Comparison of ENCODE assay signal across 1 cellular context in genomic region chr1:173868266-173869107, GRCh38.
TF ChIP-seq lines count a peak whose summit lies in the region.

A gene with protein sequence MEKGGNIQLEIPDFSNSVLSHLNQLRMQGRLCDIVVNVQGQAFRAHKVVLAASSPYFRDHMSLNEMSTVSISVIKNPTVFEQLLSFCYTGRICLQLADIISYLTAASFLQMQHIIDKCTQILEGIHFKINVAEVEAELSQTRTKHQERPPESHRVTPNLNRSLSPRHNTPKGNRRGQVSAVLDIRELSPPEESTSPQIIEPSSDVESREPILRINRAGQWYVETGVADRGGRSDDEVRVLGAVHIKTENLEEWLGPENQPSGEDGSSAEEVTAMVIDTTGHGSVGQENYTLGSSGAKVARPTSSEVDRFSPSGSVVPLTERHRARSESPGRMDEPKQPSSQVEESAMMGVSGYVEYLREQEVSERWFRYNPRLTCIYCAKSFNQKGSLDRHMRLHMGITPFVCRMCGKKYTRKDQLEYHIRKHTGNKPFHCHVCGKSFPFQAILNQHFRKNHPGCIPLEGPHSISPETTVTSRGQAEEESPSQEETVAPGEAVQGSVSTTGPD (plus strand): TSS chr1:173868380. CDS start chr1:173870226, 1,846 bp downstream.

TF ChIP-seq in K562, 482 proteins besides CTCF, POLR2A, EP300 and RAD21 (continued from another document and continues in another):
- TF ChIP-seq CBX3 (IDR thresholded peaks at IDR 0.05; ENCODE audit: borderline replicate concordance in 1 of 2, low read length in 2 of 2) = no peak; a peak in 1 of 3 replicates
- no peak for TF ChIP-seq HSF4 (CRISPR knock-in tag; IDR thresholded peaks at IDR 0.05; ENCODE audit: borderline replicate concordance)
- no peak for TF ChIP-seq RBM25 (IDR thresholded peaks at IDR 0.05; ENCODE audit: low read depth, low read length, severe bottlenecking)
- no peak for TF ChIP-seq RAD51 (IDR thresholded peaks at IDR 0.05; ENCODE audit: borderline replicate concordance, low read depth)
- no peak for TF ChIP-seq RBM34 (IDR thresholded peaks at IDR 0.05; ENCODE audit: borderline replicate concordance, insufficient read depth, low read length)
- TF ChIP-seq BCOR (IDR thresholded peaks at IDR 0.05) = peak; percentile 71
- peak; percentile 66 for TF ChIP-seq DPF2 (IDR thresholded peaks at IDR 0.05)
- TF ChIP-seq BRCA1 (IDR thresholded peaks at IDR 0.05) = no peak
- no peak for TF ChIP-seq BRCA1 (CRISPR knock-in tag; IDR thresholded peaks at IDR 0.05)
- TF ChIP-seq DIDO1 (tag; IDR thresholded peaks at IDR 0.05; ENCODE audit: low read depth) = no peak
- no peak for TF ChIP-seq ZNF551 (CRISPR knock-in tag; IDR thresholded peaks at IDR 0.05)
- TF ChIP-seq NR2C2 (CRISPR knock-in tag; IDR thresholded peaks at IDR 0.05) = peak; percentile 91
- peak; percentile 100 for TF ChIP-seq NR2C2 (tag; IDR thresholded peaks at IDR 0.05)
- no peak for TF ChIP-seq ZNF436 (CRISPR knock-in tag; IDR thresholded peaks at IDR 0.05)
- TF ChIP-seq ZNF282 (CRISPR knock-in tag; IDR thresholded peaks at IDR 0.05) = no peak
- TF ChIP-seq, protein P1, sequence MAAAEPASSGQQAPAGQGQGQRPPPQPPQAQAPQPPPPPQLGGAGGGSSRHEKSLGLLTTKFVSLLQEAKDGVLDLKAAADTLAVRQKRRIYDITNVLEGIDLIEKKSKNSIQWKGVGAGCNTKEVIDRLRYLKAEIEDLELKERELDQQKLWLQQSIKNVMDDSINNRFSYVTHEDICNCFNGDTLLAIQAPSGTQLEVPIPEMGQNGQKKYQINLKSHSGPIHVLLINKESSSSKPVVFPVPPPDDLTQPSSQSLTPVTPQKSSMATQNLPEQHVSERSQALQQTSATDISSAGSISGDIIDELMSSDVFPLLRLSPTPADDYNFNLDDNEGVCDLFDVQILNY (CRISPR knock-in tag; IDR thresholded peaks at IDR 0.05) = 0 out of 2 replicates have a peak, but pooled peaks have one; percentile 57
- peak in 1 of 2 experiments; percentile 94; a peak in 2 of 4 replicates for TF ChIP-seq HDAC1 (IDR thresholded peaks at IDR 0.05)
- no peak; the same call in none of the 2 replicates for TF ChIP-seq TEAD4 (IDR thresholded peaks at IDR 0.05; ENCODE audit: low read length)
- TF ChIP-seq TEAD4 (CRISPR knock-in tag; IDR thresholded peaks at IDR 0.05; ENCODE audit: borderline replicate concordance) = no peak
- no peak for TF ChIP-seq CREB3 (tag; conservative IDR thresholded peaks at IDR 0.05; ENCODE audit: low read depth)
- TF ChIP-seq SMARCA5 (IDR thresholded peaks at IDR 0.05) = 0 out of 2 replicates have a peak, but pooled peaks have one; percentile 50
- TF ChIP-seq, protein P2, sequence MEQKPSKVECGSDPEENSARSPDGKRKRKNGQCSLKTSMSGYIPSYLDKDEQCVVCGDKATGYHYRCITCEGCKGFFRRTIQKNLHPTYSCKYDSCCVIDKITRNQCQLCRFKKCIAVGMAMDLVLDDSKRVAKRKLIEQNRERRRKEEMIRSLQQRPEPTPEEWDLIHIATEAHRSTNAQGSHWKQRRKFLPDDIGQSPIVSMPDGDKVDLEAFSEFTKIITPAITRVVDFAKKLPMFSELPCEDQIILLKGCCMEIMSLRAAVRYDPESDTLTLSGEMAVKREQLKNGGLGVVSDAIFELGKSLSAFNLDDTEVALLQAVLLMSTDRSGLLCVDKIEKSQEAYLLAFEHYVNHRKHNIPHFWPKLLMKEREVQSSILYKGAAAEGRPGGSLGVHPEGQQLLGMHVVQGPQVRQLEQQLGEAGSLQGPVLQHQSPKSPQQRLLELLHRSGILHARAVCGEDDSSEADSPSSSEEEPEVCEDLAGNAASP (IDR thresholded peaks at IDR 0.05) = no peak
- TF ChIP-seq ATF7 (IDR thresholded peaks at IDR 0.05) = no peak
- TF ChIP-seq SMC3 (conservative IDR thresholded peaks at IDR 0.05; ENCODE audit: insufficient read depth, low read depth, low read length) = no peak; the same call in 1 of the 2 replicates
- no peak for TF ChIP-seq ZNF431 (CRISPR knock-in tag; IDR thresholded peaks at IDR 0.05)
- TF ChIP-seq FOS (IDR thresholded peaks at IDR 0.05; ENCODE audit: extremely low read depth, insufficient read length) = no peak
- TF ChIP-seq NCOA6 (IDR thresholded peaks at IDR 0.05) = no peak
- no peak for TF ChIP-seq BRF2 (IDR thresholded peaks at IDR 0.05; ENCODE audit: borderline replicate concordance, insufficient read depth, insufficient read length)
- peak in 1 of 2 experiments; percentile 53; a peak in 2 of 4 replicates for TF ChIP-seq FOXK2 (conservative IDR thresholded peaks at IDR 0.05 in 1 of 2, IDR thresholded peaks at IDR 0.05 in 1 of 2; ENCODE audit: low read depth in 2 of 2)
- TF ChIP-seq, protein P3, sequence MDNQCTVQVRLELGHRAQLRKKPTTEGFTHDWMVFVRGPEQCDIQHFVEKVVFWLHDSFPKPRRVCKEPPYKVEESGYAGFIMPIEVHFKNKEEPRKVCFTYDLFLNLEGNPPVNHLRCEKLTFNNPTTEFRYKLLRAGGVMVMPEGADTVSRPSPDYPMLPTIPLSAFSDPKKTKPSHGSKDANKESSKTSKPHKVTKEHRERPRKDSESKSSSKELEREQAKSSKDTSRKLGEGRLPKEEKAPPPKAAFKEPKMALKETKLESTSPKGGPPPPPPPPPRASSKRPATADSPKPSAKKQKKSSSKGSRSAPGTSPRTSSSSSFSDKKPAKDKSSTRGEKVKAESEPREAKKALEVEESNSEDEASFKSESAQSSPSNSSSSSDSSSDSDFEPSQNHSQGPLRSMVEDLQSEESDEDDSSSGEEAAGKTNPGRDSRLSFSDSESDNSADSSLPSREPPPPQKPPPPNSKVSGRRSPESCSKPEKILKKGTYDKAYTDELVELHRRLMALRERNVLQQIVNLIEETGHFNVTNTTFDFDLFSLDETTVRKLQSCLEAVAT (IDR thresholded peaks at IDR 0.05) = peak; percentile 59 to 69; a peak in 2 of 4 replicates
- TF ChIP-seq, protein P4, sequence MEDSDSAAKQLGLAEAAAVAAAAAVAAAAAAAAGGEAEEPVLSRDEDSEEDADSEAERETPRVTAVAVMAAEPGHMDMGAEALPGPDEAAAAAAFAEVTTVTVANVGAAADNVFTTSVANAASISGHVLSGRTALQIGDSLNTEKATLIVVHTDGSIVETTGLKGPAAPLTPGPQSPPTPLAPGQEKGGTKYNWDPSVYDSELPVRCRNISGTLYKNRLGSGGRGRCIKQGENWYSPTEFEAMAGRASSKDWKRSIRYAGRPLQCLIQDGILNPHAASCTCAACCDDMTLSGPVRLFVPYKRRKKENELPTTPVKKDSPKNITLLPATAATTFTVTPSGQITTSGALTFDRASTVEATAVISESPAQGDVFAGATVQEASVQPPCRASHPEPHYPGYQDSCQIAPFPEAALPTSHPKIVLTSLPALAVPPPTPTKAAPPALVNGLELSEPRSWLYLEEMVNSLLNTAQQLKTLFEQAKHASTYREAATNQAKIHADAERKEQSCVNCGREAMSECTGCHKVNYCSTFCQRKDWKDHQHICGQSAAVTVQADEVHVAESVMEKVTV (CRISPR knock-in tag; IDR thresholded peaks at IDR 0.05) = no peak
- TF ChIP-seq, protein P5, sequence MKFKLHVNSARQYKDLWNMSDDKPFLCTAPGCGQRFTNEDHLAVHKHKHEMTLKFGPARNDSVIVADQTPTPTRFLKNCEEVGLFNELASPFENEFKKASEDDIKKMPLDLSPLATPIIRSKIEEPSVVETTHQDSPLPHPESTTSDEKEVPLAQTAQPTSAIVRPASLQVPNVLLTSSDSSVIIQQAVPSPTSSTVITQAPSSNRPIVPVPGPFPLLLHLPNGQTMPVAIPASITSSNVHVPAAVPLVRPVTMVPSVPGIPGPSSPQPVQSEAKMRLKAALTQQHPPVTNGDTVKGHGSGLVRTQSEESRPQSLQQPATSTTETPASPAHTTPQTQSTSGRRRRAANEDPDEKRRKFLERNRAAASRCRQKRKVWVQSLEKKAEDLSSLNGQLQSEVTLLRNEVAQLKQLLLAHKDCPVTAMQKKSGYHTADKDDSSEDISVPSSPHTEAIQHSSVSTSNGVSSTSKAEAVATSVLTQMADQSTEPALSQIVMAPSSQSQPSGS (CRISPR knock-in tag; IDR thresholded peaks at IDR 0.05) = no peak
- peak; percentile 70 for TF ChIP-seq SMAD4 (CRISPR knock-in tag; conservative IDR thresholded peaks at IDR 0.05)
- TF ChIP-seq PPARD (CRISPR knock-in tag; IDR thresholded peaks at IDR 0.05) = no peak
- TF ChIP-seq ZNF124 (CRISPR knock-in tag; IDR thresholded peaks at IDR 0.05) = no peak
- peak; percentile 75; the same call in 1 of the 2 replicates for TF ChIP-seq TCF7 (IDR thresholded peaks at IDR 0.05; ENCODE audit: borderline replicate concordance)
- TF ChIP-seq STAT5A (IDR thresholded peaks at IDR 0.05; ENCODE audit: borderline replicate concordance, low read length) = no peak; the same call in 1 of the 2 replicates
- TF ChIP-seq MCM2 (IDR thresholded peaks at IDR 0.05; ENCODE audit: low read depth) = no peak
- peak; percentile 99 for TF ChIP-seq ZBTB7A (IDR thresholded peaks at IDR 0.05; ENCODE audit: borderline replicate concordance, control insufficient read depth, low read depth, low read length)
- no peak for TF ChIP-seq NELFE (IDR thresholded peaks at IDR 0.05; ENCODE audit: insufficient read depth, insufficient read length)
- peak; percentile 65 for TF ChIP-seq NFIC (IDR thresholded peaks at IDR 0.05)
- TF ChIP-seq, protein P6, sequence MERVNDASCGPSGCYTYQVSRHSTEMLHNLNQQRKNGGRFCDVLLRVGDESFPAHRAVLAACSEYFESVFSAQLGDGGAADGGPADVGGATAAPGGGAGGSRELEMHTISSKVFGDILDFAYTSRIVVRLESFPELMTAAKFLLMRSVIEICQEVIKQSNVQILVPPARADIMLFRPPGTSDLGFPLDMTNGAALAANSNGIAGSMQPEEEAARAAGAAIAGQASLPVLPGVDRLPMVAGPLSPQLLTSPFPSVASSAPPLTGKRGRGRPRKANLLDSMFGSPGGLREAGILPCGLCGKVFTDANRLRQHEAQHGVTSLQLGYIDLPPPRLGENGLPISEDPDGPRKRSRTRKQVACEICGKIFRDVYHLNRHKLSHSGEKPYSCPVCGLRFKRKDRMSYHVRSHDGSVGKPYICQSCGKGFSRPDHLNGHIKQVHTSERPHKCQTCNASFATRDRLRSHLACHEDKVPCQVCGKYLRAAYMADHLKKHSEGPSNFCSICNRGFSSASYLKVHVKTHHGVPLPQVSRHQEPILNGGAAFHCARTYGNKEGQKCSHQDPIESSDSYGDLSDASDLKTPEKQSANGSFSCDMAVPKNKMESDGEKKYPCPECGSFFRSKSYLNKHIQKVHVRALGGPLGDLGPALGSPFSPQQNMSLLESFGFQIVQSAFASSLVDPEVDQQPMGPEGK (CRISPR knock-in tag; IDR thresholded peaks at IDR 0.05; ENCODE audit: borderline replicate concordance) = no peak
- 0 out of 4 replicates have a peak, but pooled peaks of 1 of the 2 experiments have one; percentile 10 for TF ChIP-seq TBL1XR1 (IDR thresholded peaks at IDR 0.05; ENCODE audit: low read length in 2 of 2)
- TF ChIP-seq, protein P7, sequence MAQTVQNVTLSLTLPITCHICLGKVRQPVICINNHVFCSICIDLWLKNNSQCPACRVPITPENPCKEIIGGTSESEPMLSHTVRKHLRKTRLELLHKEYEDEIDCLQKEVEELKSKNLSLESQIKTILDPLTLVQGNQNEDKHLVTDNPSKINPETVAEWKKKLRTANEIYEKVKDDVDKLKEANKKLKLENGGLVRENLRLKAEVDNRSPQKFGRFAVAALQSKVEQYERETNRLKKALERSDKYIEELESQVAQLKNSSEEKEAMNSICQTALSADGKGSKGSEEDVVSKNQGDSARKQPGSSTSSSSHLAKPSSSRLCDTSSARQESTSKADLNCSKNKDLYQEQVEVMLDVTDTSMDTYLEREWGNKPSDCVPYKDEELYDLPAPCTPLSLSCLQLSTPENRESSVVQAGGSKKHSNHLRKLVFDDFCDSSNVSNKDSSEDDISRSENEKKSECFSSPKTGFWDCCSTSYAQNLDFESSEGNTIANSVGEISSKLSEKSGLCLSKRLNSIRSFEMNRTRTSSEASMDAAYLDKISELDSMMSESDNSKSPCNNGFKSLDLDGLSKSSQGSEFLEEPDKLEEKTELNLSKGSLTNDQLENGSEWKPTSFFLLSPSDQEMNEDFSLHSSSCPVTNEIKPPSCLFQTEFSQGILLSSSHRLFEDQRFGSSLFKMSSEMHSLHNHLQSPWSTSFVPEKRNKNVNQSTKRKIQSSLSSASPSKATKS (CRISPR knock-in tag; IDR thresholded peaks at IDR 0.05) = no peak
- peak; percentile 31 for TF ChIP-seq TAF1 (IDR thresholded peaks at IDR 0.05; ENCODE audit: control insufficient read depth, extremely low read depth, insufficient read depth, low read length, severe bottlenecking)
- TF ChIP-seq, protein P8, sequence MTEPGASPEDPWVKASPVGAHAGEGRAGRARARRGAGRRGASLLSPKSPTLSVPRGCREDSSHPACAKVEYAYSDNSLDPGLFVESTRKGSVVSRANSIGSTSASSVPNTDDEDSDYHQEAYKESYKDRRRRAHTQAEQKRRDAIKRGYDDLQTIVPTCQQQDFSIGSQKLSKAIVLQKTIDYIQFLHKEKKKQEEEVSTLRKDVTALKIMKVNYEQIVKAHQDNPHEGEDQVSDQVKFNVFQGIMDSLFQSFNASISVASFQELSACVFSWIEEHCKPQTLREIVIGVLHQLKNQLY (CRISPR knock-in tag; conservative IDR thresholded peaks at IDR 0.05) = no peak
- TF ChIP-seq MCM5 (IDR thresholded peaks at IDR 0.05; ENCODE audit: low read depth) = no peak
